Comparison of ENCODE assay signal across 1 cellular context in the genomic region with DNA sequence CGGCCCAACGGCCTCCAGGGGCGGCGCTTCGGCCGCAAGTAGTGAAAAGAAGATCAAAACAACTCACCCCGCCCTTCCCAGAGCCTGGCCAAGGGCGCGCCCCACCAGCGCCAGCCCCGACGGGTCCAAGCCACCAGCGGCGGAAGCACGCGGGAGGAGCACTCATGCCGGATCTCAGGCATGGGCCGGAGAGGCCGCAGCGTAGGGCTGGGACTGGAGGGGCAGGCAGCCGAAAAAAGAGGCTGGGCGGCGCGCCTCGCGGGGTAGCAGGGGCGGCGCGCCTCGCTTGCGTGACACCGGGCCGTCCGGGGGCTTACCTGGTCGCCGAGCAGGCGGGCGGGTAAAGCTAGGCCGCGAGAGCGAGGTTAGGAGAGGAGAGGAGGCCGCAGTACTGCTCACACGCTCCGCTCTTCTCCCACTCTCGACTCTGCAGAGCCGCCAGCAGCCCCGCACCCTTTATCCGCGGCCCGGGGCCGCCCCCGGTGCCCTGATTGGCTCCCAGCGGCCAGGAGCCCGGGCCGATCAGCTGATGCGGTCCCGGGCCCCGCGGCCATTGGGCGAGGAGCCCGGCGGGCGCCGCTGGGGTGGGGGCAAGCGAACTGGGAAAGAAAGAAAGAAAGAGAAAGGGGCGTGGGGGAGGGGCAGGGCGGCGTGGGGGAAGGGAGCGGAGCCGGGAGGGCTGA.
A peak's percentile ranks its signal among the peaks of the same experiment; 100 is the strongest.
TF ChIP-seq lines count a peak whose summit lies in the region.

GLUL (minus strand) TSS at position 429 of the 683 bp plus-strand sequence. CDS start 3,053 bp downstream, outside the sequence.

TF ChIP-seq in HepG2, 621 proteins besides CTCF, POLR2A, EP300 and RAD21 (continued from another document and continues in another):
- TF ChIP-seq SUZ12 (IDR thresholded peaks at IDR 0.05; ENCODE audit: low read depth, low read length) (no peak), GPN1 (CRISPR knock-in tag; IDR thresholded peaks at IDR 0.05; ENCODE audit: borderline replicate concordance) (0 out of 2 replicates have a peak, but pooled peaks have one; percentile 56), THAP8 (CRISPR knock-in tag; IDR thresholded peaks at IDR 0.05; ENCODE audit: borderline replicate concordance) (0 out of 2 replicates have a peak, but pooled peaks have one; percentile 26), ZBTB38 (CRISPR knock-in tag; IDR thresholded peaks at IDR 0.05) (no peak), ZNF547 (CRISPR knock-in tag; IDR thresholded peaks at IDR 0.05) (peak; percentile 97), GATAD1 (CRISPR knock-in tag; IDR thresholded peaks at IDR 0.05) (no peak), SKI (IDR thresholded peaks at IDR 0.05; ENCODE audit: partially characterized antibody) (no peak), SMC3 (IDR thresholded peaks at IDR 0.05; ENCODE audit: low read length) (no peak), ZNF556 (CRISPR knock-in tag; IDR thresholded peaks at IDR 0.05; ENCODE audit: borderline replicate concordance) (no peak; the same call in 1 of the 2 replicates), NFATC3 (CRISPR knock-in tag; IDR thresholded peaks at IDR 0.05) (0 out of 2 replicates have a peak, but pooled peaks have one; percentile 49), ATF7-NPFF (CRISPR knock-in tag; IDR thresholded peaks at IDR 0.05; ENCODE audit: low read depth) (peak; percentile 95), ZNF652 (CRISPR knock-in tag; IDR thresholded peaks at IDR 0.05; ENCODE audit: borderline replicate concordance, low read depth) (no peak), REPIN1 (CRISPR knock-in tag; IDR thresholded peaks at IDR 0.05; ENCODE audit: borderline replicate concordance, low read depth) (peak; percentile 89), ATF1 (CRISPR knock-in tag; IDR thresholded peaks at IDR 0.05) (no peak), ZNF839 (CRISPR knock-in tag; IDR thresholded peaks at IDR 0.05; ENCODE audit: borderline replicate concordance) (no peak), PITX1 (CRISPR knock-in tag; IDR thresholded peaks at IDR 0.05) (no peak), TP53 (CRISPR knock-in tag; conservative IDR thresholded peaks at IDR 0.05) (no peak), HBP1 (CRISPR knock-in tag; IDR thresholded peaks at IDR 0.05; ENCODE audit: low read depth) (0 out of 2 replicates have a peak, but pooled peaks have one; percentile 30), DNMT3B (CRISPR knock-in tag; conservative IDR thresholded peaks at IDR 0.05) (no peak; the same call in 1 of the 2 replicates), ZNF546 (CRISPR knock-in tag; conservative IDR thresholded peaks at IDR 0.05) (peak; percentile 84; the same call in 1 of the 2 replicates), MAZ (IDR thresholded peaks at IDR 0.05; ENCODE audit: borderline replicate concordance, low read depth, low read length) (no peak), MAZ (CRISPR knock-in tag; IDR thresholded peaks at IDR 0.05; ENCODE audit: low read depth) (peak; percentile 51), BRD4 (CRISPR knock-in tag; IDR thresholded peaks at IDR 0.05) (no peak), FOXC1 (CRISPR knock-in tag; IDR thresholded peaks at IDR 0.05; ENCODE audit: borderline replicate concordance) (peak; percentile 95), HMG20A (CRISPR knock-in tag; IDR thresholded peaks at IDR 0.05; ENCODE audit: borderline replicate concordance) (no peak), ZNF17 (CRISPR knock-in tag; IDR thresholded peaks at IDR 0.05) (no peak), ZNF768 (CRISPR knock-in tag; IDR thresholded peaks at IDR 0.05) (peak; percentile 37), MED8 (CRISPR knock-in tag; IDR thresholded peaks at IDR 0.05; ENCODE audit: insufficient replicate concordance) (peak; percentile 86), RNF219 (CRISPR knock-in tag; IDR thresholded peaks at IDR 0.05) (no peak), CENPX (CRISPR knock-in tag; IDR thresholded peaks at IDR 0.05) (no peak), ZNF33B (CRISPR knock-in tag; IDR thresholded peaks at IDR 0.05) (peak; percentile 78; the same call in 1 of the 2 replicates), RCOR2 (CRISPR knock-in tag; IDR thresholded peaks at IDR 0.05) (no peak), XRCC5 (optimal IDR thresholded peaks at IDR 0.05; ENCODE audit: low read length) (no peak), IKZF1 (IDR thresholded peaks at IDR 0.05) (no peak)
- TF ChIP-seq, protein P1, sequence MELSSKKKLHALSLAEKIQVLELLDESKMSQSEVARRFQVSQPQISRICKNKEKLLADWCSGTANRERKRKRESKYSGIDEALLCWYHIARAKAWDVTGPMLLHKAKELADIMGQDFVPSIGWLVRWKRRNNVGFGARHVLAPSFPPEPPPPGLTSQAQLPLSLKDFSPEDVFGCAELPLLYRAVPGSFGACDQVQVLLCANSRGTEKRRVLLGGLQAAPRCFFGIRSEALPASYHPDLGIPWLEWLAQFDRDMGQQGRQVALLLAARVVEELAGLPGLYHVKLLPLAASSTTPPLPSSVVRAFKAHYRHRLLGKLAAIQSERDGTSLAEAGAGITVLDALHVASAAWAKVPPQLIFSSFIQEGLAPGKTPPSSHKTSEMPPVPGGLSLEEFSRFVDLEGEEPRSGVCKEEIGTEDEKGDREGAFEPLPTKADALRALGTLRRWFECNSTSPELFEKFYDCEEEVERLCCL (CRISPR knock-in tag; IDR thresholded peaks at IDR 0.05; ENCODE audit: borderline replicate concordance): no peak
- TF ChIP-seq, protein P2, sequence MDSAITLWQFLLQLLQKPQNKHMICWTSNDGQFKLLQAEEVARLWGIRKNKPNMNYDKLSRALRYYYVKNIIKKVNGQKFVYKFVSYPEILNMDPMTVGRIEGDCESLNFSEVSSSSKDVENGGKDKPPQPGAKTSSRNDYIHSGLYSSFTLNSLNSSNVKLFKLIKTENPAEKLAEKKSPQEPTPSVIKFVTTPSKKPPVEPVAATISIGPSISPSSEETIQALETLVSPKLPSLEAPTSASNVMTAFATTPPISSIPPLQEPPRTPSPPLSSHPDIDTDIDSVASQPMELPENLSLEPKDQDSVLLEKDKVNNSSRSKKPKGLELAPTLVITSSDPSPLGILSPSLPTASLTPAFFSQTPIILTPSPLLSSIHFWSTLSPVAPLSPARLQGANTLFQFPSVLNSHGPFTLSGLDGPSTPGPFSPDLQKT (CRISPR knock-in tag; IDR thresholded peaks at IDR 0.05; ENCODE audit: borderline replicate concordance): peak; percentile 58; the same call in 1 of the 2 replicates
- TF ChIP-seq, protein P3, sequence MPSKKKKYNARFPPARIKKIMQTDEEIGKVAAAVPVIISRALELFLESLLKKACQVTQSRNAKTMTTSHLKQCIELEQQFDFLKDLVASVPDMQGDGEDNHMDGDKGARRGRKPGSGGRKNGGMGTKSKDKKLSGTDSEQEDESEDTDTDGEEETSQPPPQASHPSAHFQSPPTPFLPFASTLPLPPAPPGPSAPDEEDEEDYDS (CRISPR knock-in tag; IDR thresholded peaks at IDR 0.05): peak; percentile 96
- TF ChIP-seq, protein P4, sequence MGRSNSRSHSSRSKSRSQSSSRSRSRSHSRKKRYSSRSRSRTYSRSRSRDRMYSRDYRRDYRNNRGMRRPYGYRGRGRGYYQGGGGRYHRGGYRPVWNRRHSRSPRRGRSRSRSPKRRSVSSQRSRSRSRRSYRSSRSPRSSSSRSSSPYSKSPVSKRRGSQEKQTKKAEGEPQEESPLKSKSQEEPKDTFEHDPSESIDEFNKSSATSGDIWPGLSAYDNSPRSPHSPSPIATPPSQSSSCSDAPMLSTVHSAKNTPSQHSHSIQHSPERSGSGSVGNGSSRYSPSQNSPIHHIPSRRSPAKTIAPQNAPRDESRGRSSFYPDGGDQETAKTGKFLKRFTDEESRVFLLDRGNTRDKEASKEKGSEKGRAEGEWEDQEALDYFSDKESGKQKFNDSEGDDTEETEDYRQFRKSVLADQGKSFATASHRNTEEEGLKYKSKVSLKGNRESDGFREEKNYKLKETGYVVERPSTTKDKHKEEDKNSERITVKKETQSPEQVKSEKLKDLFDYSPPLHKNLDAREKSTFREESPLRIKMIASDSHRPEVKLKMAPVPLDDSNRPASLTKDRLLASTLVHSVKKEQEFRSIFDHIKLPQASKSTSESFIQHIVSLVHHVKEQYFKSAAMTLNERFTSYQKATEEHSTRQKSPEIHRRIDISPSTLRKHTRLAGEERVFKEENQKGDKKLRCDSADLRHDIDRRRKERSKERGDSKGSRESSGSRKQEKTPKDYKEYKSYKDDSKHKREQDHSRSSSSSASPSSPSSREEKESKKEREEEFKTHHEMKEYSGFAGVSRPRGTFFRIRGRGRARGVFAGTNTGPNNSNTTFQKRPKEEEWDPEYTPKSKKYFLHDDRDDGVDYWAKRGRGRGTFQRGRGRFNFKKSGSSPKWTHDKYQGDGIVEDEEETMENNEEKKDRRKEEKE (IDR thresholded peaks at IDR 0.05): no peak
- TF ChIP-seq, protein P5, sequence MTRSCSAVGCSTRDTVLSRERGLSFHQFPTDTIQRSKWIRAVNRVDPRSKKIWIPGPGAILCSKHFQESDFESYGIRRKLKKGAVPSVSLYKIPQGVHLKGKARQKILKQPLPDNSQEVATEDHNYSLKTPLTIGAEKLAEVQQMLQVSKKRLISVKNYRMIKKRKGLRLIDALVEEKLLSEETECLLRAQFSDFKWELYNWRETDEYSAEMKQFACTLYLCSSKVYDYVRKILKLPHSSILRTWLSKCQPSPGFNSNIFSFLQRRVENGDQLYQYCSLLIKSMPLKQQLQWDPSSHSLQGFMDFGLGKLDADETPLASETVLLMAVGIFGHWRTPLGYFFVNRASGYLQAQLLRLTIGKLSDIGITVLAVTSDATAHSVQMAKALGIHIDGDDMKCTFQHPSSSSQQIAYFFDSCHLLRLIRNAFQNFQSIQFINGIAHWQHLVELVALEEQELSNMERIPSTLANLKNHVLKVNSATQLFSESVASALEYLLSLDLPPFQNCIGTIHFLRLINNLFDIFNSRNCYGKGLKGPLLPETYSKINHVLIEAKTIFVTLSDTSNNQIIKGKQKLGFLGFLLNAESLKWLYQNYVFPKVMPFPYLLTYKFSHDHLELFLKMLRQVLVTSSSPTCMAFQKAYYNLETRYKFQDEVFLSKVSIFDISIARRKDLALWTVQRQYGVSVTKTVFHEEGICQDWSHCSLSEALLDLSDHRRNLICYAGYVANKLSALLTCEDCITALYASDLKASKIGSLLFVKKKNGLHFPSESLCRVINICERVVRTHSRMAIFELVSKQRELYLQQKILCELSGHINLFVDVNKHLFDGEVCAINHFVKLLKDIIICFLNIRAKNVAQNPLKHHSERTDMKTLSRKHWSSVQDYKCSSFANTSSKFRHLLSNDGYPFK (CRISPR knock-in tag; IDR thresholded peaks at IDR 0.05; ENCODE audit: borderline replicate concordance): no peak; the same call in 1 of the 2 replicates
- TF ChIP-seq, protein P6, sequence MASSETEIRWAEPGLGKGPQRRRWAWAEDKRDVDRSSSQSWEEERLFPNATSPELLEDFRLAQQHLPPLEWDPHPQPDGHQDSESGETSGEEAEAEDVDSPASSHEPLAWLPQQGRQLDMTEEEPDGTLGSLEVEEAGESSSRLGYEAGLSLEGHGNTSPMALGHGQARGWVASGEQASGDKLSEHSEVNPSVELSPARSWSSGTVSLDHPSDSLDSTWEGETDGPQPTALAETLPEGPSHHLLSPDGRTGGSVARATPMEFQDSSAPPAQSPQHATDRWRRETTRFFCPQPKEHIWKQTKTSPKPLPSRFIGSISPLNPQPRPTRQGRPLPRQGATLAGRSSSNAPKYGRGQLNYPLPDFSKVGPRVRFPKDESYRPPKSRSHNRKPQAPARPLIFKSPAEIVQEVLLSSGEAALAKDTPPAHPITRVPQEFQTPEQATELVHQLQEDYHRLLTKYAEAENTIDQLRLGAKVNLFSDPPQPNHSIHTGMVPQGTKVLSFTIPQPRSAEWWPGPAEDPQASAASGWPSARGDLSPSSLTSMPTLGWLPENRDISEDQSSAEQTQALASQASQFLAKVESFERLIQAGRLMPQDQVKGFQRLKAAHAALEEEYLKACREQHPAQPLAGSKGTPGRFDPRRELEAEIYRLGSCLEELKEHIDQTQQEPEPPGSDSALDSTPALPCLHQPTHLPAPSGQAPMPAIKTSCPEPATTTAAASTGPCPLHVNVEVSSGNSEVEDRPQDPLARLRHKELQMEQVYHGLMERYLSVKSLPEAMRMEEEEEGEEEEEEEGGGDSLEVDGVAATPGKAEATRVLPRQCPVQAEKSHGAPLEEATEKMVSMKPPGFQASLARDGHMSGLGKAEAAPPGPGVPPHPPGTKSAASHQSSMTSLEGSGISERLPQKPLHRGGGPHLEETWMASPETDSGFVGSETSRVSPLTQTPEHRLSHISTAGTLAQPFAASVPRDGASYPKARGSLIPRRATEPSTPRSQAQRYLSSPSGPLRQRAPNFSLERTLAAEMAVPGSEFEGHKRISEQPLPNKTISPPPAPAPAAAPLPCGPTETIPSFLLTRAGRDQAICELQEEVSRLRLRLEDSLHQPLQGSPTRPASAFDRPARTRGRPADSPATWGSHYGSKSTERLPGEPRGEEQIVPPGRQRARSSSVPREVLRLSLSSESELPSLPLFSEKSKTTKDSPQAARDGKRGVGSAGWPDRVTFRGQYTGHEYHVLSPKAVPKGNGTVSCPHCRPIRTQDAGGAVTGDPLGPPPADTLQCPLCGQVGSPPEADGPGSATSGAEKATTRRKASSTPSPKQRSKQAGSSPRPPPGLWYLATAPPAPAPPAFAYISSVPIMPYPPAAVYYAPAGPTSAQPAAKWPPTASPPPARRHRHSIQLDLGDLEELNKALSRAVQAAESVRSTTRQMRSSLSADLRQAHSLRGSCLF (CRISPR knock-in tag; IDR thresholded peaks at IDR 0.05; ENCODE audit: borderline replicate concordance): 0 out of 2 replicates have a peak, but pooled peaks have one; percentile 51
